2 cellular contexts compared by ENCODE assay signal in the genomic region with DNA sequence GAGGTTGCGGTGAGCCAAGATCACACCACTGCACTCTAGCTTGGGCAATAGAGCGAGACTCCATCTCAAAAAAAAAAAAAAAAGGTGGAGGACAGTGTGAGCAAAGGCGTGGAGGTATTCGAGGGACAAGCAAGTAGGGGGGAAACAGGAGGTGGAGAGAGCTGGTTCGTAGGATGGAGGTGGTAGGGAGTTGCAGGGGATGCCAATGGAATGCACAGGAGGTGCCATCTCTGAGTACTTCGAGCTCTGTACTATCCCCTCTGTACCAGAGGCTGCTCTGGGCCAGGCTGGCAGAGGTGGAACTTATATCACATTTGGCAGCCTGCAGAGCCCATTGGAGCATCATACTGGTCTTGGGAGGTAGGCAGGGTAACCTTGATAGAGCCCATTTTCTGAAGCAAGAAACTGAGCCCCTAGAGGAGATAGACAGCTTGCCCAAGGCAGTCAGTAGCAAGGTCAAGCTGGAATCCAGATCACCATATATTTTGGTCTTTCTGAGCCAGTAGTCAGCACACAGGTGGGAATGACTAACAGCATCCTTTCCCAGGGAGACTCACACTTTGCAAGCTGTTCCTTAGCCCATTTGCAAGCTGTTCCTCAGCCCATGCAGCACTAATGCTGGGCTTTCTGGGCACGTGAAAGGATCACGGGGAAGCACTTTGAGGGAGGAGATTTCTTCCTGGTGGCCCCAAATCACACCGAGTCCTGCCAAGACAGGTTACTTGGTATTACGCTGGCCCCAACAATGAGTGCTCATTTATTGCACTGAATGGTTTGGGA.
A peak's percentile ranks its signal among the peaks of the same experiment; 100 is the strongest.
TF ChIP-seq lines count a peak whose summit lies in the region.

No MANE protein-coding gene starts in this region.

TF ChIP-seq in HEK293, 187 proteins besides CTCF, POLR2A, EP300 and RAD21:
- peak; percentile 72 for TF ChIP-seq SCRT1 (tag by site-specific recombination; IDR thresholded peaks at IDR 0.05; ENCODE audit: borderline replicate concordance)
- peak; percentile 91 for TF ChIP-seq SCRT2 (tag by site-specific recombination; IDR thresholded peaks at IDR 0.05)
- no peak for TF ChIP-seq ZNF214 (tag by site-specific recombination; IDR thresholded peaks at IDR 0.05; ENCODE audit: borderline replicate concordance)
TF ChIP-seq in HEK293: peak in this region for 2.

TF ChIP-seq in neural cell, 6 proteins besides CTCF, POLR2A, EP300 and RAD21 (continued from another document):
- no peak for TF ChIP-seq MXI1 (conservative IDR thresholded peaks at IDR 0.05; ENCODE audit: poor library complexity, severe bottlenecking)
- TF ChIP-seq SMC3 (conservative IDR thresholded peaks at IDR 0.05; ENCODE audit: poor library complexity): no peak
- TF ChIP-seq POLR2AphosphoS5 (IDR thresholded peaks at IDR 0.05): no peak
- TF ChIP-seq, protein P1, sequence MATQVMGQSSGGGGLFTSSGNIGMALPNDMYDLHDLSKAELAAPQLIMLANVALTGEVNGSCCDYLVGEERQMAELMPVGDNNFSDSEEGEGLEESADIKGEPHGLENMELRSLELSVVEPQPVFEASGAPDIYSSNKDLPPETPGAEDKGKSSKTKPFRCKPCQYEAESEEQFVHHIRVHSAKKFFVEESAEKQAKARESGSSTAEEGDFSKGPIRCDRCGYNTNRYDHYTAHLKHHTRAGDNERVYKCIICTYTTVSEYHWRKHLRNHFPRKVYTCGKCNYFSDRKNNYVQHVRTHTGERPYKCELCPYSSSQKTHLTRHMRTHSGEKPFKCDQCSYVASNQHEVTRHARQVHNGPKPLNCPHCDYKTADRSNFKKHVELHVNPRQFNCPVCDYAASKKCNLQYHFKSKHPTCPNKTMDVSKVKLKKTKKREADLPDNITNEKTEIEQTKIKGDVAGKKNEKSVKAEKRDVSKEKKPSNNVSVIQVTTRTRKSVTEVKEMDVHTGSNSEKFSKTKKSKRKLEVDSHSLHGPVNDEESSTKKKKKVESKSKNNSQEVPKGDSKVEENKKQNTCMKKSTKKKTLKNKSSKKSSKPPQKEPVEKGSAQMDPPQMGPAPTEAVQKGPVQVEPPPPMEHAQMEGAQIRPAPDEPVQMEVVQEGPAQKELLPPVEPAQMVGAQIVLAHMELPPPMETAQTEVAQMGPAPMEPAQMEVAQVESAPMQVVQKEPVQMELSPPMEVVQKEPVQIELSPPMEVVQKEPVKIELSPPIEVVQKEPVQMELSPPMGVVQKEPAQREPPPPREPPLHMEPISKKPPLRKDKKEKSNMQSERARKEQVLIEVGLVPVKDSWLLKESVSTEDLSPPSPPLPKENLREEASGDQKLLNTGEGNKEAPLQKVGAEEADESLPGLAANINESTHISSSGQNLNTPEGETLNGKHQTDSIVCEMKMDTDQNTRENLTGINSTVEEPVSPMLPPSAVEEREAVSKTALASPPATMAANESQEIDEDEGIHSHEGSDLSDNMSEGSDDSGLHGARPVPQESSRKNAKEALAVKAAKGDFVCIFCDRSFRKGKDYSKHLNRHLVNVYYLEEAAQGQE (IDR thresholded peaks at IDR 0.05; ENCODE audit: borderline replicate concordance): no peak
- TF ChIP-seq EZH2 (IDR thresholded peaks at IDR 0.05; ENCODE audit: borderline replicate concordance, insufficient read depth, low read length, poor library complexity, severe bottlenecking): no peak
